Comparison of ENCODE assay signal across 2 cellular contexts in genomic region chr2:48254839-48255238, GRCh38.
TF ChIP-seq lines count a peak whose summit lies in the region.

No MANE protein-coding gene starts in this region.

TF ChIP-seq in HepG2, 621 proteins besides CTCF, POLR2A, EP300 and RAD21:
- peak; percentile 84 to 89 for TF ChIP-seq MAFK (conservative IDR thresholded peaks at IDR 0.05 in 1 of 2, IDR thresholded peaks at IDR 0.05 in 1 of 2; ENCODE audit: low read length in 2 of 2)
- TF ChIP-seq MAFF (IDR thresholded peaks at IDR 0.05; ENCODE audit: low read depth, low read length) = peak; percentile 75; the same call in 1 of the 2 replicates
- TF ChIP-seq XRCC5 (optimal IDR thresholded peaks at IDR 0.05; ENCODE audit: low read length) = no peak
TF ChIP-seq in HepG2: peak in this region for 2.

TF ChIP-seq in K562, 482 proteins besides CTCF, POLR2A, EP300 and RAD21:
- TF ChIP-seq MEF2D (tag; conservative IDR thresholded peaks at IDR 0.05; ENCODE audit: low read depth) (no peak), ZNF316 (IDR thresholded peaks at IDR 0.05) (peak; percentile 83), C11orf30 (IDR thresholded peaks at IDR 0.05; ENCODE audit: low read depth) (peak; percentile 64; the same call in 1 of the 2 replicates), MAFG (tag; conservative IDR thresholded peaks at IDR 0.05) (peak; percentile 53; the same call in 1 of the 2 replicates), ZNF699 (CRISPR knock-in tag; IDR thresholded peaks at IDR 0.05; ENCODE audit: insufficient replicate concordance) (no peak), MAFK (IDR thresholded peaks at IDR 0.05; ENCODE audit: low read length) (peak; percentile 32), MYC (IDR thresholded peaks at IDR 0.05; ENCODE audit: low read depth, low read length) (no peak), MYC (CRISPR knock-in tag; IDR thresholded peaks at IDR 0.05; ENCODE audit: borderline replicate concordance, low read depth) (no peak), THRB (CRISPR knock-in tag; conservative IDR thresholded peaks at IDR 0.05) (no peak), FOXA1 (IDR thresholded peaks at IDR 0.05; ENCODE audit: borderline replicate concordance) (no peak)
TF ChIP-seq in K562: peak in this region for 4.
